Comparison of ENCODE assay signal across 18 cellular contexts in the genomic region with DNA sequence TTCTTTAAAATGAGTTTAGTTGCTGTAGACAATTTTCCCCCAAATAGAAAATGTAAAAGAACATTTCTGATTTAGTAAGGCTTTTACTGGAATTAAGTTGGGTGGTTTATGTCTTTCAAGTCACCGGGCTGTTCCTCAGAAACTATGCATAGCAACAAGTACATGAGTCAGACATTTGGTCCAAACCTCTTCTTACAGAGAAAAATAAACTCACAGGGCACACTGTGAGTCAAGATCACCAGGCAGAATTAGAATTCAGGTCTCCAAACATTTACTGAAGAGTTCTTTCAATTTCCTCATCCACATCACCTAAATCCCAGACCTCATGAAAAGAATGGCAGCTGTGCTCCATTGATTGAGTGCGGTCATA.
DNase-seq lines count a peak whose midpoint lies in the region; ATAC-seq and TF ChIP-seq lines count a peak whose summit lies in the region.
"Had no signal": no experiment of that assay in that cellular context is flagged by ENCODE, and none has a peak within 500 bp of the region (broad histone marks: within the 10 kb centered on the region; RNA-seq: fewer than 3 reads in every experiment).

No MANE protein-coding gene starts in this region.

- H3K27me3 ChIP-seq in H7 (ENCODE audit: control insufficient read depth, insufficient read depth, low read length): no peaks in the 10 kb centered on the region

- no peaks in the 10 kb centered on the region for H3K4me1 Mint-ChIP-seq in activated T-helper 17 cell treated with anti-CD3 and anti-CD28 coated beads, Interleukin-2, amount 50 U/mL, for 72 hours
- H3K4me1 Mint-ChIP-seq: CD4-positive, CD25-positive, alpha-beta regulatory T cell had no signal

- H3K9me3 Mint-ChIP-seq in activated naive CD4-positive, alpha-beta T cell treated with anti-CD3 and anti-CD28 coated beads, Interleukin-2, amount 50 U/mL, for 72 hours: peaks cover 0 to 4% of the 10 kb centered on the region in 2 donors
- H3K9me3 Mint-ChIP-seq in activated T-helper 17 cell treated with anti-CD3 and anti-CD28 coated beads, Interleukin-2, amount 50 U/mL, for 72 hours: no peaks in the 10 kb centered on the region
- H3K9me3 Mint-ChIP-seq: effector memory CD8-positive, alpha-beta T cell; stimulated activated naive CD8-positive, alpha-beta T cell treated with anti-CD3 and anti-CD28 coated beads, Interleukin-15, Interleukin-2, amounts not matched to agents 100 ng/mL and 50 ng/mL, for 24 hours had no signal

- no peak for TF ChIP-seq CTCF in foreskin fibroblast (IDR thresholded peaks at IDR 0.05; ENCODE audit: low read depth, low read length)

- H3K27ac Mint-ChIP-seq in activated naive CD4-positive, alpha-beta T cell treated with anti-CD3 and anti-CD28 coated beads, Interleukin-2, amount 50 U/mL, for 72 hours: no peak overlapping the region
- no peak overlapping the region for H3K27ac Mint-ChIP-seq in activated T-helper 17 cell treated with anti-CD3 and anti-CD28 coated beads, Interleukin-2, amount 50 U/mL, for 72 hours
- H3K27ac Mint-ChIP-seq: CD4-positive, CD25-positive, alpha-beta regulatory T cell; effector memory CD8-positive, alpha-beta T cell; mesothelial cell of epicardium had no signal

- peak; percentile 41 to 59 for ATAC-seq in activated naive CD4-positive, alpha-beta T cell treated with anti-CD3 and anti-CD28 coated beads, Interleukin-2, amount 50 U/mL, for 72 hours
- ATAC-seq in activated T-helper 17 cell treated with anti-CD3 and anti-CD28 coated beads, Interleukin-2, amount 50 U/mL, for 72 hours (replicated peaks): peak; percentile 37
- no peak for ATAC-seq in HG03439 (IDR thresholded peaks at IDR 0.05; ENCODE audit: unreplicated experiment)
- ATAC-seq in HG02798 (IDR thresholded peaks at IDR 0.05; ENCODE audit: poor library complexity, unreplicated experiment): no peak
- ATAC-seq: effector memory CD8-positive, alpha-beta T cell; left cardiac atrium had no signal

- H3K36me3 ChIP-seq in H7 (replicated peaks; ENCODE audit: control insufficient read depth, insufficient read depth, low read length): no peaks in the 10 kb centered on the region

- peaks cover 3% of the 10 kb centered on the region for H3K27me3 Mint-ChIP-seq in activated T-helper 17 cell treated with anti-CD3 and anti-CD28 coated beads, Interleukin-2, amount 50 U/mL, for 72 hours
- H3K27me3 Mint-ChIP-seq: CD4-positive, CD25-positive, alpha-beta regulatory T cell; stimulated activated naive CD8-positive, alpha-beta T cell treated with anti-CD3 and anti-CD28 coated beads, Interleukin-15, Interleukin-2, amounts not matched to agents 100 ng/mL and 50 ng/mL, for 24 hours had no signal

- H3K4me3 ChIP-seq in foreskin fibroblast (ENCODE audit: low read depth in 1 of 2, low read length in 2 of 2) (no peak overlapping the region), H7 (ENCODE audit: insufficient read depth, low read depth, low read length) (no peak overlapping the region)

- no peaks in the 10 kb centered on the region for H3K36me3 Mint-ChIP-seq in activated naive CD4-positive, alpha-beta T cell treated with anti-CD3 and anti-CD28 coated beads, Interleukin-2, amount 50 U/mL, for 72 hours
- H3K36me3 Mint-ChIP-seq in activated T-helper 17 cell treated with anti-CD3 and anti-CD28 coated beads, Interleukin-2, amount 50 U/mL, for 72 hours (ENCODE audit: low read depth): no peaks in the 10 kb centered on the region
- H3K36me3 Mint-ChIP-seq: CD4-positive, CD25-positive, alpha-beta regulatory T cell; mesothelial cell of epicardium had no signal

- no peak overlapping the region for H3K4me3 Mint-ChIP-seq in activated T-helper 17 cell treated with anti-CD3 and anti-CD28 coated beads, Interleukin-2, amount 50 U/mL, for 72 hours
- H3K4me3 Mint-ChIP-seq: CD4-positive, CD25-positive, alpha-beta regulatory T cell; effector memory CD8-positive, alpha-beta T cell; mesothelial cell of epicardium; neural crest cell; stimulated activated naive CD8-positive, alpha-beta T cell treated with anti-CD3 and anti-CD28 coated beads, Interleukin-15, Interleukin-2, amounts not matched to agents 100 ng/mL and 50 ng/mL, for 24 hours had no signal

- no peak for DNase-seq in activated naive CD4-positive, alpha-beta T cell treated with anti-CD3 and anti-CD28 coated beads, Interleukin-2, amount 50 U/mL, for 72 hours (ENCODE audit: low spot score in 2 of 2)
- no peak for DNase-seq in activated naive CD4-positive, alpha-beta T cell treated with Interleukin-2 at 50 U/mL for 16 hours
- DNase-seq in foreskin fibroblast (peak; percentile 2), stromal cell of bone marrow (ENCODE audit: low read depth) (peak; percentile 43), H7 (no peak)
- DNase-seq: activated CD4-positive, alpha-beta T cell treated with anti-CD3 and anti-CD28 coated beads, Interleukin-2, amount 50 U/mL, for 4 hours; CD4-positive, CD25-positive, alpha-beta regulatory T cell; cerebellar nuclear complex; DMS53; effector memory CD8-positive, alpha-beta T cell; left cardiac atrium; NCI-H2081 had no signal

Comparison
In these comparisons a context has a peak if more than half of its experiments do, and no peak if none do; other contexts are left out.
1. ATAC-seq: peak in activated naive CD4-positive, alpha-beta T cell treated with anti-CD3 and anti-CD28 coated beads, Interleukin-2, amount 50 U/mL, for 72 hours (2 of 2) and activated T-helper 17 cell treated with anti-CD3 and anti-CD28 coated beads, Interleukin-2, amount 50 U/mL, for 72 hours (single experiment); none in HG03439 (single experiment) and HG02798 (single experiment).
2. DNase-seq: peak in foreskin fibroblast (2 of 2) and stromal cell of bone marrow (single experiment); none in activated naive CD4-positive, alpha-beta T cell treated with anti-CD3 and anti-CD28 coated beads, Interleukin-2, amount 50 U/mL, for 72 hours (0 of 2), activated naive CD4-positive, alpha-beta T cell treated with Interleukin-2 at 50 U/mL for 16 hours (single experiment) and H7 (single experiment).